Comparison of ENCODE assay signal across 1 cellular context in the genomic region with DNA sequence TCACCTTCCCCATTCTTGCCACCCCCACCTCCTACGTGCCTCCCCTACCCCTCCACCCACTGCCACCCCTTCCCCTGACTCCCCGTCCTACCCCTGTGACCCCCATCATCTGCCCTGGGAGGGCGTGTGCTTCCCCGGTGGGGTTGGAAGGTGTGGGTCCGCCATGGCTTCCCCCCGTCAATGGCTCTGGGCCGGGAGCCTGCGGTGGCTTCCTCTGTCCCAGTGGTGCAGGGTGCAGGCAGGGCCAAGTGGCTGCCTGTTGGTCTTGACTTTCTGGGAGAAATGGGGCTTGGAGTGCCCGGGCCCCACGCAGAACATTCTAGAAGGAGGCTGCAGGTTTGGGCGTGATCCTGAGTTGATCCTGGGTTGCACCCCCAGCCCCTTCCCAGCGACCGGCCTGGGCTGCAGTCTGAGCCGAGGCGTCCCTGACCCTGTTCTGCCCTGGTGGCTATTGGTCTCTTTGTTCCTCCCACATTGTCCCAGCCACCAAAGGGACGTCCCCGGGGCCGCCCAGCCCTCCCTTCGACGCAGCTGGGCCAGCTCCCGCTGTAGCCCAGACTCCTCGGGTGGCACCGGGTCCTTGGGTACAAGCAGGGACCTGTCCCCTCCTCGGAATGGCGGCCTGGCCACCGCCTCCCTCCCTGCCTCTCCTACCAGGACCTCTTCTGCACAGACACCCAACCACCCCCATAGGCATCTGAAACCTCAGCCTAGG.
TF ChIP-seq lines count a peak whose summit lies in the region.

No MANE protein-coding gene starts in this region.

TF ChIP-seq in K562, 482 proteins besides CTCF, POLR2A, EP300 and RAD21:
- TF ChIP-seq STAT5A (IDR thresholded peaks at IDR 0.05; ENCODE audit: borderline replicate concordance, low read length) (no peak), POLR2G (IDR thresholded peaks at IDR 0.05; ENCODE audit: low read depth, low read length) (peak; percentile 63), HIVEP1 (CRISPR knock-in tag; IDR thresholded peaks at IDR 0.05) (no peak), RBM22 (IDR thresholded peaks at IDR 0.05; ENCODE audit: low read depth, low read length, poor library complexity, severe bottlenecking) (peak; percentile 84)
